8 cellular contexts compared by ENCODE assay signal in genomic region chr7:130921391-130922180, GRCh38.
DNase-seq lines count a peak whose midpoint lies in the region; ATAC-seq lines count a peak whose summit lies in the region.

No MANE protein-coding gene starts in this region.

- H3K27ac ChIP-seq in ectodermal cell (ENCODE audit: insufficient read depth, low read depth, low read length, poor library complexity, severe bottlenecking): peak overlapping the region; percentile 60

- no peak overlapping the region for H3K4me3 ChIP-seq in ectodermal cell (ENCODE audit: insufficient read depth, low read depth, low read length)

- ATAC-seq in HG03039 (IDR thresholded peaks at IDR 0.05; ENCODE audit: unreplicated experiment): no peak

- 86 to 87% methylated on average over 23 of the region's 23 CpGs for WGBS in ectodermal cell, 2 experiments

- H3K4me1 ChIP-seq in ectodermal cell (ENCODE audit: control insufficient read depth, insufficient read depth, low read length): peaks cover 13% of the 10 kb centered on the region

- no peaks in the 10 kb centered on the region for H3K36me3 ChIP-seq in ectodermal cell (ENCODE audit: control insufficient read depth, insufficient read depth, low read length)

- H3K27me3 ChIP-seq in ectodermal cell (ENCODE audit: control insufficient read depth, insufficient read depth, low read length, poor library complexity, severe bottlenecking): no peaks in the 10 kb centered on the region

- H3K9me3 ChIP-seq in ectodermal cell (ENCODE audit: control insufficient read depth, low read length): no peaks in the 10 kb centered on the region

- DNase-seq in Ammon's horn (ENCODE audit: low spot score) (peak; percentile 91), NCI-H748 (lab: John Stamatoyannopoulos, UW; ENCODE audit: unreplicated experiment) (peak; percentile 79), myocyte (ENCODE audit: low read depth) (peak; percentile 92), NCI-H1048 (lab: John Stamatoyannopoulos, UW) (no peak), NCI-H128 (lab: John Stamatoyannopoulos, UW; ENCODE audit: unreplicated experiment) (no peak), NCI-H2196 treated with DMSO at 0.1 percent for 48 hours (lab: John Stamatoyannopoulos, UW; ENCODE audit: unreplicated experiment) (no peak)

Comparison
In these comparisons a context has a peak if more than half of its experiments do, and no peak if none do; other contexts are left out.
1. DNase-seq: peak in Ammon's horn (single experiment), NCI-H748 (single experiment) and myocyte (single experiment); none in NCI-H1048 (single experiment), NCI-H128 (single experiment) and NCI-H2196 treated with DMSO at 0.1 percent for 48 hours (single experiment).